8 cellular contexts compared by ENCODE assay signal in the genomic region with DNA sequence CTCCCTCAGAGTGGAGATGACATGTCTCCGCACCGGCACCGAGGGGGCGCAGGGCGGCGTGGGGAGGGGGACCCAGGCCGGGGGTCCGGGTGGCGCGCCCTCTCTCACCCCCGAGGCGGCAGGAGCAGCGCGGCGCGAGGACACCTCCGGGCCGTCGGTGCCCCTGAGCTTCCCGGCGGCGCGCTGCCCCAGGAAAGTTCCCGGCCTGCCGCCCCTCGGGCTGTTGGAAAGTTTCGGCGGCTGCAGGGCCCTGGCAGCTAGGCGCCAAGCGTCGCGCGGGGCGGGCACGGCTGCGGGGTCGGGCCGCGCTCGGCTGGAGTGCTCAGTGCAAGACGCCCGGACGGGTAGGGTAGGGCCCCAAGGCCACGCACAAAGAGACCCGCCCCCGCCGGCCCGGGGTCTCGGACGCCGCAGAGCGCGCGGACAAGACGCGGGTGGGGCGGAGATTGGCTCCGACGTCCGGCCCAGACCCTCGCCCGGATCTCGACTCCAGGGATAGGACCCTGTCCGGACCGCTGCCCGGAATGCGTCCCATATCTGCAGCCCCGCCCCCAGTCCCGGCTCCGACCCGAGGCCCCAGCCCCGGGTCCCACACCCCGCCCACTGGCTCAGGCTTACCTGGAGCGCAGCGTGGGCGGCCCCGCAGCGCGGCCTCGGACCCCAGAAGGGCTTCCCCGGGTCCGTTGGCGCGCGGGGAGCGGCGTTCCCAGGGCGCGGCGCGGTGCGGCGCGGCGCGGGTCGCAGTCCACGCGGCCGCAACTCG. TPM values are rescaled to one million over a fixed set of nuclear protein-coding genes. Genes with fewer than 3 reads are reported as not detected.
DNase-seq lines count a peak whose midpoint lies in the region; ATAC-seq and TF ChIP-seq lines count a peak whose summit lies in the region.

No MANE protein-coding gene starts in this region.

- no peak for TF ChIP-seq CTCF in MM.1S (IDR thresholded peaks at IDR 0.05; ENCODE audit: low read length)
- TF ChIP-seq CTCF in astrocyte of the spinal cord (IDR thresholded peaks at IDR 0.05; ENCODE audit: low read depth, low read length), result no peak
- no peak for TF ChIP-seq CTCF in kidney epithelial cell (IDR thresholded peaks at IDR 0.05; ENCODE audit: insufficient read depth, low read length, poor library complexity, severe bottlenecking)

- no peaks in the 10 kb centered on the region for H3K36me3 ChIP-seq in MM.1S (replicated peaks; ENCODE audit: insufficient read depth, low read length)
- H3K36me3 ChIP-seq in kidney epithelial cell (ENCODE audit: control insufficient read depth, insufficient read depth, low read length), result no peaks in the 10 kb centered on the region

- in situ Hi-C loops in astrocyte of the spinal cord (cut with HindIII; ENCODE audit: low sequenced_read_pairs), result no loop called here

- peak overlapping the region; percentile 10; the same call in 1 of the 2 replicates for H3K9ac ChIP-seq in MM.1S (ENCODE audit: low read length)

- H3K4me1 ChIP-seq in MM.1S (ENCODE audit: low read length), result peaks cover 4% of the 10 kb centered on the region; the same call in 1 of the 2 replicates

- H3K4me2 ChIP-seq in MM.1S (ENCODE audit: low read depth, low read length), result peak overlapping the region; percentile 92

- H3K27ac ChIP-seq in MM.1S (ENCODE audit: low read length), result no peak overlapping the region

- peak; percentile 10 for DNase-seq in EH (ENCODE audit: low read depth)
- DNase-seq in MM.1S, result no peak
- DNase-seq in astrocyte of the spinal cord (ENCODE audit: low read depth, low spot score), result no peak
- DNase-seq in kidney epithelial cell (ENCODE audit: low read depth), result no peak
- peak; percentile 28 for DNase-seq in stimulated activated naive CD8-positive, alpha-beta T cell treated with anti-CD3 and anti-CD28 coated beads, Interleukin-15, Interleukin-2, amounts not matched to agents 100 U/mL and 50 U/mL, for 24 hours
- DNase-seq in C1 segment of cervical spinal cord (lab: John Stamatoyannopoulos, UW), result no peak
- DNase-seq in NCI-H2107 (lab: John Stamatoyannopoulos, UW), result no peak
- DNase-seq in AML-193 (lab: John Stamatoyannopoulos, UW), result no peak

- H3K27me3 ChIP-seq in MM.1S (replicated peaks; ENCODE audit: insufficient read depth, low read length) (peaks cover 50% of the 10 kb centered on the region), kidney epithelial cell (ENCODE audit: control insufficient read depth, insufficient read depth, low read length) (peaks cover 18% of the 10 kb centered on the region)

- H3K9me2 ChIP-seq in MM.1S (replicated peaks; ENCODE audit: insufficient read depth, low read length), result no peaks in the 10 kb centered on the region

- ATAC-seq in stimulated activated naive CD8-positive, alpha-beta T cell treated with anti-CD3 and anti-CD28 coated beads, Interleukin-15, Interleukin-2, amounts not matched to agents 100 U/mL and 50 U/mL, for 24 hours, result no peak

- H3K9me3 ChIP-seq in MM.1S (replicated peaks; ENCODE audit: insufficient read depth, low read length), result no peaks in the 10 kb centered on the region

- no peaks in the 10 kb centered on the region for H4K20me1 ChIP-seq in MM.1S (ENCODE audit: insufficient read depth, low read length)

- H3K4me3 ChIP-seq in MM.1S (ENCODE audit: low read length) (peak overlapping the region; percentile 71), astrocyte of the spinal cord (ENCODE audit: low read depth, low read length) (peak overlapping the region; percentile 43), kidney epithelial cell (ENCODE audit: low read depth, low read length) (peak overlapping the region; percentile 60)

- peaks cover 2% of the 10 kb centered on the region for H3K79me2 ChIP-seq in MM.1S (ENCODE audit: low read length)

- H2AFZ ChIP-seq in MM.1S (ENCODE audit: low read length), result peak overlapping the region; percentile 77

- H3F3A ChIP-seq in MM.1S (ENCODE audit: insufficient read depth, low read length), result no peaks in the 10 kb centered on the region

RNA-seq across cellular contexts. Expression of a gene that starts 0.5 kb away (rescaled TPM):
- 74.5 and 107 TPM in 2 replicates for total RNA-seq in kidney epithelial cell

RNA-seq across cellular contexts. Expression of a gene that starts 4.8 kb away (rescaled TPM):
- 20.9 and 22.0 TPM in 2 replicates for total RNA-seq in kidney epithelial cell

Comparison
In these comparisons a context has a peak if more than half of its experiments do, and no peak if none do; other contexts are left out.
1. DNase-seq: peak in EH (single experiment) and stimulated activated naive CD8-positive, alpha-beta T cell treated with anti-CD3 and anti-CD28 coated beads, Interleukin-15, Interleukin-2, amounts not matched to agents 100 U/mL and 50 U/mL, for 24 hours (single experiment); none in MM.1S (single experiment), astrocyte of the spinal cord (single experiment), kidney epithelial cell (single experiment), C1 segment of cervical spinal cord (0 of 14), NCI-H2107 (single experiment) and AML-193 (0 of 2).
2. Peak in every context shown above with its lines, with median percentiles within 50 percentile points of each other: H3K4me3 ChIP-seq.